10 cellular contexts compared by ENCODE assay signal in genomic region chr7:100431286-100431735, GRCh38. TPM values are rescaled to one million over a fixed set of nuclear protein-coding genes. Genes with fewer than 3 reads are reported as not detected.
A peak's percentile ranks its signal among the peaks of the same experiment; 100 is the strongest.
DNase-seq lines count a peak whose midpoint lies in the region; ATAC-seq, FAIRE-seq and TF ChIP-seq lines count a peak whose summit lies in the region.
"Had no signal": no experiment of that assay in that cellular context is flagged by ENCODE, and none has a peak within 500 bp of the region (broad histone marks: within the 10 kb centered on the region; RNA-seq: fewer than 3 reads in every experiment).

No MANE protein-coding gene starts in this region.

- no peak overlapping the region for H2AFZ ChIP-seq in K562 (ENCODE audit: low read depth, low read length)

- peaks cover 29% of the 10 kb centered on the region for H3K27me3 Mint-ChIP-seq in HFFc6 (ENCODE audit: insufficient read depth)

- ATAC-seq in K562 (no peak), HG03039 (IDR thresholded peaks at IDR 0.05; ENCODE audit: unreplicated experiment) (no peak), GM18907 (IDR thresholded peaks at IDR 0.05; ENCODE audit: unreplicated experiment) (no peak)

- peaks cover 41 to 68% of the 10 kb centered on the region in 2 experiments for H3K4me1 ChIP-seq in K562 (replicated peaks in 1 of 2; ENCODE audit: control insufficient read depth in 2 of 2, insufficient read depth in 2 of 2, low read length in 2 of 2)
- peaks cover 41% of the 10 kb centered on the region for H3K4me1 ChIP-seq in muscle layer of colon (ENCODE audit: insufficient read depth, low read length)

- peaks cover 4% of the 10 kb centered on the region; the same call in 1 of the 2 replicates for H3K9me3 ChIP-seq in K562 (replicated peaks; ENCODE audit: control insufficient read depth, insufficient read depth, low read depth, low read length)
- no peaks in the 10 kb centered on the region for H3K9me3 ChIP-seq in muscle layer of colon (ENCODE audit: low read length)

- CTCF ChIA-PET in K562 (lab: Yijun Ruan, JAX; ENCODE audit: low intra/inter-chr PET ratio): no interaction called here

- H3K79me2 ChIP-seq in K562 (ENCODE audit: control insufficient read depth, insufficient read depth, low read length): peaks cover 69% of the 10 kb centered on the region

- intact Hi-C loops in K562 (cut with micrococcal nuclease): no loop called here

- no peaks in the 10 kb centered on the region for H3K27me3 ChIP-seq in K562 (ENCODE audit: control insufficient read depth in 2 of 2, insufficient read depth in 2 of 2, low read length in 2 of 2)
- H3K27me3 ChIP-seq in muscle layer of colon (ENCODE audit: control insufficient read depth in 1 of 2, insufficient read depth in 2 of 2, low read length in 2 of 2): no peaks in the 10 kb centered on the region

- peaks cover 10% of the 10 kb centered on the region for H3K9me3 Mint-ChIP-seq in HFFc6

- peaks cover 26% of the 10 kb centered on the region for H4K20me1 ChIP-seq in K562 (replicated peaks; ENCODE audit: control insufficient read depth, insufficient read depth, low read length)

- peaks cover 31% of the 10 kb centered on the region for H3K36me3 Mint-ChIP-seq in HFFc6 (ENCODE audit: low read depth)

- 70% methylated on average over 23 of the region's 23 CpGs for WGBS in K562 (ENCODE audit: insufficient coverage, low coverage, missing lambda C conversion rate)

- peak overlapping the region; percentile 59 for H3K4me3 Mint-ChIP-seq in HFFc6

- peak overlapping the region; percentile 44; the same call in 1 of the 2 replicates for H3K27ac Mint-ChIP-seq in HFFc6

- TF ChIP-seq POLR2A in K562 (conservative IDR thresholded peaks at IDR 0.05): no peak

- peak overlapping the region; percentile 97 for H3K4me2 ChIP-seq in K562 (ENCODE audit: insufficient read depth, low read length)

- H3K4me1 Mint-ChIP-seq in HFFc6 (ENCODE audit: low read depth): peaks cover 38% of the 10 kb centered on the region

- TF ChIP-seq CTCF in 22Rv1 (IDR thresholded peaks at IDR 0.05) (no peak), HFFc6 (IDR thresholded peaks at IDR 0.05) (no peak), K562 (IDR thresholded peaks at IDR 0.05 in 2 of 3, conservative IDR thresholded peaks at IDR 0.05 in 1 of 3; ENCODE audit: insufficient read depth in 2 of 3, low read depth in 1 of 3, low read length in 3 of 3) (no peak)

- H3K9ac ChIP-seq in K562 (ENCODE audit: insufficient read depth in 1 of 2, low read depth in 2 of 2, low read length in 2 of 2) (peak overlapping the region; percentile 96 to 97), muscle layer of colon (ENCODE audit: low read length) (peak overlapping the region; percentile 61)

- peak overlapping the region; percentile 82 for H3K4me3 ChIP-seq in K562
- peak overlapping the region in 1 of 2 donors; percentile 89 for H3K4me3 ChIP-seq in muscle layer of colon (ENCODE audit: low read depth in 1 of 2, low read length in 2 of 2)

- POLR2A ChIA-PET in K562 (lab: Yijun Ruan, JAX): interaction anchor here (0.6 to 5.4 kb wide), 6 partner anchors 10 to 602 kb away, joined by 3 to 29 read pairs (median 3); no protein-coding TSS in a partner anchor

- DNase-seq in HFFc6: no peak
- no peak for DNase-seq in K562 (ENCODE audit: extremely low read depth in 1 of 4, low spot score in 3 of 4)
- no peak for DNase-seq in stimulated activated CD4-positive, alpha-beta T cell treated with anti-CD3 and anti-CD28 coated beads, Interleukin-2, amount 100 ng/mL, for 48 hours
- DNase-seq in AG08395 (ENCODE audit: low spot score): no peak
- DNase-seq: HCEC 1CT, NCI-H2171 had no signal

- in situ Hi-C loops in K562 (cut with MboI): no loop called here

- no peak for TF ChIP-seq EP300 in K562 (IDR thresholded peaks at IDR 0.05; ENCODE audit: low read length)

- peak overlapping the region; percentile 100 for H3K27ac ChIP-seq in 22Rv1
- H3K27ac ChIP-seq in K562 (ENCODE audit: extremely low read depth, low read depth, low read length): peak overlapping the region; percentile 98
- H3K27ac ChIP-seq in muscle layer of colon (ENCODE audit: low read depth, low read length): peak overlapping the region; percentile 86

- H3K36me3 ChIP-seq in K562 (ENCODE audit: control insufficient read depth, insufficient read depth, low read length) (peaks cover 51% of the 10 kb centered on the region), muscle layer of colon (ENCODE audit: insufficient read depth, low read length) (peaks cover 37% of the 10 kb centered on the region)

- no peak for TF ChIP-seq RAD21 in K562 (CRISPR knock-in tag; conservative IDR thresholded peaks at IDR 0.05 in 1 of 2, IDR thresholded peaks at IDR 0.05 in 1 of 2)

- H3K9me1 ChIP-seq in K562 (ENCODE audit: control insufficient read depth, insufficient read depth, low read length): peaks cover 15% of the 10 kb centered on the region

- FAIRE-seq in K562 (lab: Jason Lieb, UNC): no peak

- no TSS peak for BruUV-seq in K562 (replicated peaks; lab: Mats Ljungman, UMichigan)

RNA-seq across cellular contexts. Expression of gene MEPCE, which starts 1.7 kb away (rescaled TPM):
- 10 to 100 TPM; 38.7 to 42.9 (median 41.2) TPM for total RNA-seq in HFFc6 (2021; fragmentation: NEBNext Ultra II Directional; extraction: Animal tissue kit (Norgen Biotek cat#: 25700))
- 33.3 and 101 TPM in 2 replicates for total RNA-seq in K562 (2011; cell fraction: chromatin; rRNA removed; ENCODE audit: low replicate concordance)
- total RNA-seq in K562 (2011; cell fraction: nucleolus; rRNA removed): 57.9 and 76.5 TPM in 2 replicates
- total RNA-seq in K562 (2011; cell fraction: nucleoplasm; rRNA removed): 40.2 and 43.9 TPM in 2 replicates
- total RNA-seq in K562 (2014; rRNA removed) (50.6 and 65.4 TPM in 2 replicates), K562 (2014; rRNA removed; fragmentation: Illumina TruSeq; extraction: Trizol) (24.9 and 29.5 TPM in 2 replicates), K562 (2015; rRNA removed; fragmentation: Illumina TruSeq; extraction: Trizol) (60.3 and 60.4 TPM in 2 replicates), K562 (2021) (72.8 and 76.3 TPM in 2 replicates)
- polyA plus RNA-seq in K562 (2011; rRNA removed) (16.1 and 16.7 TPM in 2 replicates), K562 (2014; fragmentation: Illumina TruSeq; extraction: Trizol) (66.5 and 77.3 TPM in 2 replicates), K562 (2014; fragmentation: Nextera tagmentation; extraction: Ambion mirVana) (10 to 100 TPM; 10.9 to 13.7 TPM), K562 (2014; rRNA removed) (42.7 and 44.1 TPM in 2 replicates)
- polyA plus RNA-seq in K562 (2011; cell fraction: cytosol; rRNA removed): 13.0 and 28.0 TPM in 2 replicates
- polyA plus RNA-seq in K562 (2011; cell fraction: nucleus; rRNA removed): 23.6 and 47.0 TPM in 2 replicates
- polyA plus RNA-seq in K562 (2012): 54.7 and 58.7 TPM in 2 replicates
- polyA minus RNA-seq in K562 (2011; rRNA and poly(A)+ RNA removed): 20.0 and 29.4 TPM in 2 replicates
- polyA minus RNA-seq in K562 (2011; cell fraction: cytosol; rRNA and poly(A)+ RNA removed): 18.7 and 24.0 TPM in 2 replicates
- 27.9 and 29.5 TPM in 2 replicates for polyA minus RNA-seq in K562 (2011; cell fraction: nucleus; rRNA and poly(A)+ RNA removed)

RNA-seq across cellular contexts. Expression of gene ZCWPW1, which starts 2.8 kb away (rescaled TPM):
- total RNA-seq in HFFc6 (2021; fragmentation: NEBNext Ultra II Directional; extraction: Animal tissue kit (Norgen Biotek cat#: 25700)): 1 to 10 TPM in 4 of 6 experiments, under 1 TPM in 2; 0.55 to 1.7 (median 1.2) TPM
- 2.4 and 3.7 TPM in 2 replicates for total RNA-seq in K562 (2011; cell fraction: chromatin; rRNA removed; ENCODE audit: low replicate concordance)
- 2.0 and 2.6 TPM in 2 replicates for total RNA-seq in K562 (2011; cell fraction: nucleolus; rRNA removed)
- 1.8 and 3.5 TPM in 2 replicates for total RNA-seq in K562 (2011; cell fraction: nucleoplasm; rRNA removed)
- total RNA-seq in K562 (2014; rRNA removed): 1.3 and 1.7 TPM in 2 replicates
- total RNA-seq in K562 (2014; rRNA removed; fragmentation: Illumina TruSeq; extraction: Trizol): 0.84 and 1.8 TPM in 2 replicates
- total RNA-seq in K562 (2015; rRNA removed; fragmentation: Illumina TruSeq; extraction: Trizol): 1.2 and 1.7 TPM in 2 replicates
- total RNA-seq in K562 (2021): 0.86 and 0.94 TPM in 2 replicates
- 1.5 and 1.7 TPM in 2 replicates for polyA plus RNA-seq in K562 (2011; rRNA removed)
- polyA plus RNA-seq in K562 (2011; cell fraction: cytosol; rRNA removed): 0.67 and 0.81 TPM in 2 replicates
- polyA plus RNA-seq in K562 (2011; cell fraction: nucleus; rRNA removed): 3.7 and 4.2 TPM in 2 replicates
- polyA plus RNA-seq in K562 (2012): 2.2 and 3.0 TPM in 2 replicates
- 0.79 and 1.4 TPM in 2 replicates for polyA plus RNA-seq in K562 (2014; fragmentation: Illumina TruSeq; extraction: Trizol)
- polyA plus RNA-seq in K562 (2014; fragmentation: Nextera tagmentation; extraction: Ambion mirVana): under 1 TPM; 0.18 to 0.41 TPM
- polyA plus RNA-seq in K562 (2014; rRNA removed): 0.61 and 1.6 TPM in 2 replicates
- polyA minus RNA-seq in K562 (2011; rRNA and poly(A)+ RNA removed): 0.84 and 0.91 TPM in 2 replicates
- 0.86 and 1.5 TPM in 2 replicates for polyA minus RNA-seq in K562 (2011; cell fraction: cytosol; rRNA and poly(A)+ RNA removed)
- polyA minus RNA-seq in K562 (2011; cell fraction: nucleus; rRNA and poly(A)+ RNA removed): 1.2 and 1.6 TPM in 2 replicates

RNA-seq across cellular contexts. Expression of gene PPP1R35, which starts 5.0 kb away (rescaled TPM):
- 10 to 100 TPM; 22.9 to 33.6 (median 26.5) TPM for total RNA-seq in HFFc6 (2021; fragmentation: NEBNext Ultra II Directional; extraction: Animal tissue kit (Norgen Biotek cat#: 25700))
- total RNA-seq in K562 (2011; cell fraction: chromatin; rRNA removed; ENCODE audit: low replicate concordance): 18.9 and 64.5 TPM in 2 replicates
- 109 and 128 TPM in 2 replicates for total RNA-seq in K562 (2011; cell fraction: nucleolus; rRNA removed)
- total RNA-seq in K562 (2011; cell fraction: nucleoplasm; rRNA removed): 45.6 and 53.0 TPM in 2 replicates
- total RNA-seq in K562 (2014; rRNA removed): 127 and 152 TPM in 2 replicates
- 18.9 and 25.9 TPM in 2 replicates for total RNA-seq in K562 (2014; rRNA removed; fragmentation: Illumina TruSeq; extraction: Trizol)
- 44.9 and 47.9 TPM in 2 replicates for total RNA-seq in K562 (2015; rRNA removed; fragmentation: Illumina TruSeq; extraction: Trizol)
- total RNA-seq in K562 (2021): 124 and 135 TPM in 2 replicates
- 28.2 and 31.7 TPM in 2 replicates for polyA plus RNA-seq in K562 (2011; rRNA removed)
- polyA plus RNA-seq in K562 (2011; cell fraction: cytosol; rRNA removed): 38.6 and 141 TPM in 2 replicates
- 136 and 297 TPM in 2 replicates for polyA plus RNA-seq in K562 (2011; cell fraction: nucleus; rRNA removed)
- 70.7 and 78.6 TPM in 2 replicates for polyA plus RNA-seq in K562 (2012)
- polyA plus RNA-seq in K562 (2014; fragmentation: Illumina TruSeq; extraction: Trizol): 19.4 and 33.7 TPM in 2 replicates
- polyA plus RNA-seq in K562 (2014; fragmentation: Nextera tagmentation; extraction: Ambion mirVana): 1 to 10 TPM; 2.9 to 5.9 TPM
- 153 and 185 TPM in 2 replicates for polyA plus RNA-seq in K562 (2014; rRNA removed)
- polyA minus RNA-seq in K562 (2011; rRNA and poly(A)+ RNA removed): 2.2 and 5.8 TPM in 2 replicates
- 13.8 and 18.6 TPM in 2 replicates for polyA minus RNA-seq in K562 (2011; cell fraction: cytosol; rRNA and poly(A)+ RNA removed)
- 16.7 and 26.0 TPM in 2 replicates for polyA minus RNA-seq in K562 (2011; cell fraction: nucleus; rRNA and poly(A)+ RNA removed)

RNA-seq across cellular contexts. Expression of gene SPACDR, which starts 32.7 kb away (rescaled TPM):
- 1 to 10 TPM in 3 of 6 experiments, under 1 TPM in 3; 0.66 to 1.6 (median 1.0) TPM for total RNA-seq in HFFc6 (2021; fragmentation: NEBNext Ultra II Directional; extraction: Animal tissue kit (Norgen Biotek cat#: 25700))
- total RNA-seq in K562 (2011; cell fraction: chromatin; rRNA removed; ENCODE audit: low replicate concordance): 3.4 and 9.9 TPM in 2 replicates
- total RNA-seq in K562 (2011; cell fraction: nucleolus; rRNA removed): 1.8 and 4.7 TPM in 2 replicates
- total RNA-seq in K562 (2011; cell fraction: nucleoplasm; rRNA removed): 2.4 and 3.8 TPM in 2 replicates
- total RNA-seq in K562 (2014; rRNA removed): 0.14 and 0.29 TPM in 2 replicates
- not detected in 2 replicates for total RNA-seq in K562 (2014; rRNA removed; fragmentation: Illumina TruSeq; extraction: Trizol)
- 0.29 and 0.41 TPM in 2 replicates for total RNA-seq in K562 (2015; rRNA removed; fragmentation: Illumina TruSeq; extraction: Trizol)
- total RNA-seq in K562 (2021): 0.55 and 1.2 TPM in 2 replicates
- polyA plus RNA-seq in K562 (2011; rRNA removed): 0.18 and 0.20 TPM in 2 replicates
- polyA plus RNA-seq in K562 (2011; cell fraction: cytosol; rRNA removed): 0.40 and 0.56 TPM in 2 replicates
- 1.0 and 2.9 TPM in 2 replicates for polyA plus RNA-seq in K562 (2011; cell fraction: nucleus; rRNA removed)
- polyA plus RNA-seq in K562 (2012): 0.47 and 2.1 TPM in 2 replicates
- polyA plus RNA-seq in K562 (2014; fragmentation: Illumina TruSeq; extraction: Trizol): 0.13 and 0.24 TPM in 2 replicates
- under 1 TPM; 0.07 to 0.11 TPM for polyA plus RNA-seq in K562 (2014; fragmentation: Nextera tagmentation; extraction: Ambion mirVana)
- 0.12 and 0.15 TPM in 2 replicates for polyA plus RNA-seq in K562 (2014; rRNA removed)
- polyA minus RNA-seq in K562 (2011; rRNA and poly(A)+ RNA removed): not detected in 2 replicates
- not detected in 2 replicates for polyA minus RNA-seq in K562 (2011; cell fraction: cytosol; rRNA and poly(A)+ RNA removed)
- not detected in 2 replicates for polyA minus RNA-seq in K562 (2011; cell fraction: nucleus; rRNA and poly(A)+ RNA removed)

RNA-seq across cellular contexts. Expression of gene TSC22D4, which starts 47.7 kb away (rescaled TPM):
- total RNA-seq in HFFc6 (2021; fragmentation: NEBNext Ultra II Directional; extraction: Animal tissue kit (Norgen Biotek cat#: 25700)): 10 to 100 TPM; 50.6 to 54.5 (median 51.7) TPM
- total RNA-seq in K562 (2011; cell fraction: chromatin; rRNA removed; ENCODE audit: low replicate concordance): 30.5 and 88.7 TPM in 2 replicates
- 56.8 and 60.5 TPM in 2 replicates for total RNA-seq in K562 (2011; cell fraction: nucleolus; rRNA removed)
- total RNA-seq in K562 (2011; cell fraction: nucleoplasm; rRNA removed): 38.6 and 57.1 TPM in 2 replicates
- total RNA-seq in K562 (2014; rRNA removed): 77.6 and 102 TPM in 2 replicates
- total RNA-seq in K562 (2014; rRNA removed; fragmentation: Illumina TruSeq; extraction: Trizol): 10.1 and 13.1 TPM in 2 replicates
- total RNA-seq in K562 (2015; rRNA removed; fragmentation: Illumina TruSeq; extraction: Trizol): 31.3 and 33.9 TPM in 2 replicates
- total RNA-seq in K562 (2021): 102 and 107 TPM in 2 replicates
- polyA plus RNA-seq in K562 (2011; rRNA removed): 14.2 and 18.8 TPM in 2 replicates
- 13.0 and 47.0 TPM in 2 replicates for polyA plus RNA-seq in K562 (2011; cell fraction: cytosol; rRNA removed)
- 22.1 and 53.6 TPM in 2 replicates for polyA plus RNA-seq in K562 (2011; cell fraction: nucleus; rRNA removed)
- 64.9 and 107 TPM in 2 replicates for polyA plus RNA-seq in K562 (2012)
- 28.7 and 51.7 TPM in 2 replicates for polyA plus RNA-seq in K562 (2014; fragmentation: Illumina TruSeq; extraction: Trizol)
- under 1 TPM; 0.37 to 0.92 TPM for polyA plus RNA-seq in K562 (2014; fragmentation: Nextera tagmentation; extraction: Ambion mirVana)
- 57.9 and 61.0 TPM in 2 replicates for polyA plus RNA-seq in K562 (2014; rRNA removed)
- polyA minus RNA-seq in K562 (2011; rRNA and poly(A)+ RNA removed): 5.5 and 9.6 TPM in 2 replicates
- 24.5 and 26.5 TPM in 2 replicates for polyA minus RNA-seq in K562 (2011; cell fraction: cytosol; rRNA and poly(A)+ RNA removed)
- polyA minus RNA-seq in K562 (2011; cell fraction: nucleus; rRNA and poly(A)+ RNA removed): 10.0 and 13.5 TPM in 2 replicates
